Comparison of ENCODE assay signal across 10 cellular contexts in the genomic region with DNA sequence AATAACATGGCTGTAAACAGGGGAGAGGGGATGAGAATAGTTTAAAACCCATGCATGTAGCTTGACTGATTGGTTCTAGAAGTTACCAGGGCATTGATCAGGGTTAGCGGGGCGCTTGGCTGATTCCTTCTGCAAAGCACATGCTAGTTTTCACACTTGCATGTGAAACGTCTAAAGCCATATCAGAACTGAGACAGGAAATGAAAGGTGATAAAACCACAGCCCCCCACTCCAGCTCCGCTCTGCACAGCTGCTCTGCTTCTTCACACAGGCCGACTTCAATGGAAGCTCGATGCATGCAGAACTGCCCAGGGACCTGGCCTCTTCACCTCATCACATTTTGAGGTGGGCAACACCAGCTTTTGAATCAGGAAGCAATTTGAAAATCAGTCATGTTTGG. TPM values are rescaled to one million over a fixed set of nuclear protein-coding genes. Genes with fewer than 3 reads are reported as not detected.
DNase-seq lines count a peak whose midpoint lies in the region; ATAC-seq and TF ChIP-seq lines count a peak whose summit lies in the region.
"Had no signal": no experiment of that assay in that cellular context is flagged by ENCODE, and none has a peak within 500 bp of the region (broad histone marks: within the 10 kb centered on the region; RNA-seq: fewer than 3 reads in every experiment).

No MANE protein-coding gene starts in this region.

- H3K79me2 ChIP-seq in mesendoderm (ENCODE audit: control insufficient read depth, insufficient read depth, low read length), result no peaks in the 10 kb centered on the region

- H3K4me3 ChIP-seq in mesendoderm (ENCODE audit: low read length) (no peak overlapping the region), upper lobe of right lung (no peak overlapping the region)
- H3K4me3 ChIP-seq: right atrium auricular region had no signal

- DNase-seq in mesendoderm (peak; percentile 5), head of caudate nucleus (no peak), OCI-M2 (lab: John Stamatoyannopoulos, UW; ENCODE audit: unreplicated experiment) (no peak), upper lobe of right lung (no peak)
- no peak for DNase-seq in stimulated activated CD4-positive, alpha-beta T cell treated with anti-CD3 and anti-CD28 coated beads, Interleukin-2, amount 100 ng/mL, for 48 hours

- no peak overlapping the region for H2BK120ac ChIP-seq in mesendoderm (ENCODE audit: low read depth, low read length)

- H4K8ac ChIP-seq in mesendoderm (ENCODE audit: low read depth, low read length), result no peak overlapping the region

- no peak overlapping the region for H4K5ac ChIP-seq in mesendoderm (ENCODE audit: low read length)

- TF ChIP-seq CTCF in upper lobe of right lung (IDR thresholded peaks at IDR 0.05), result no peak

- H3K36me3 ChIP-seq in mesendoderm (ENCODE audit: control insufficient read depth, insufficient read depth, low read length) (no peaks in the 10 kb centered on the region), upper lobe of right lung (no peaks in the 10 kb centered on the region)
- H3K36me3 ChIP-seq: right atrium auricular region had no signal

- no peak overlapping the region for H2BK5ac ChIP-seq in mesendoderm (ENCODE audit: low read length)

- H3K56ac ChIP-seq in mesendoderm (ENCODE audit: low read length), result no peak overlapping the region

- no peak overlapping the region for H3K18ac ChIP-seq in mesendoderm (ENCODE audit: low read length)

- no CpG with 5 or more reads among the region's 6 CpGs for WGBS in mesendoderm (ENCODE audit: extremely low coverage, insufficient coverage, low lambda C conversion rate)

- H3K4ac ChIP-seq in mesendoderm (ENCODE audit: low read depth, low read length), result no peak overlapping the region

- ATAC-seq in GM18517 (IDR thresholded peaks at IDR 0.05; ENCODE audit: unreplicated experiment) (peak; percentile 86), GM21381 (IDR thresholded peaks at IDR 0.05; ENCODE audit: unreplicated experiment) (peak; percentile 87), HG03280 (IDR thresholded peaks at IDR 0.05; ENCODE audit: unreplicated experiment) (peak; percentile 45), upper lobe of right lung (no peak)

- H3K4me2 ChIP-seq in mesendoderm (ENCODE audit: low read length), result no peak overlapping the region

- H3K9ac ChIP-seq in mesendoderm (ENCODE audit: low read length), result no peak overlapping the region

- H3K9me3 ChIP-seq in upper lobe of right lung, result no peaks in the 10 kb centered on the region
- H3K9me3 ChIP-seq: right atrium auricular region had no signal

- H2BK15ac ChIP-seq in mesendoderm (replicated peaks; ENCODE audit: low read depth), result no peak overlapping the region

- no peak overlapping the region for H3K23ac ChIP-seq in mesendoderm (ENCODE audit: low read length)

- H3K4me1 ChIP-seq in mesendoderm (ENCODE audit: control insufficient read depth, low read depth, low read length) (no peaks in the 10 kb centered on the region), upper lobe of right lung (peaks cover 3% of the 10 kb centered on the region)
- H3K4me1 ChIP-seq: right atrium auricular region had no signal

- no peak overlapping the region for H3K27ac ChIP-seq in mesendoderm (ENCODE audit: low read depth, low read length)
- H3K27ac ChIP-seq in upper lobe of right lung, result no peak overlapping the region
- H3K27ac ChIP-seq: right atrium auricular region had no signal

- H2AK5ac ChIP-seq in mesendoderm (ENCODE audit: low read length), result no peak overlapping the region

- intact Hi-C loops in head of caudate nucleus (cut with DNase I), result no loop called here
- intact Hi-C loops in upper lobe of right lung (cut with DNase I), result no loop called here

- no peaks in the 10 kb centered on the region for H3K79me1 ChIP-seq in mesendoderm (ENCODE audit: low read length)

- H3K27me3 ChIP-seq in mesendoderm (ENCODE audit: insufficient read depth, low read length, poor library complexity) (no peaks in the 10 kb centered on the region), upper lobe of right lung (no peaks in the 10 kb centered on the region)
- H3K27me3 ChIP-seq: right atrium auricular region had no signal

RNA-seq across cellular contexts. Expression of a gene that starts 31.4 kb away (rescaled TPM):
- polyA plus RNA-seq in mesendoderm (2013, experiment 1 of 2), result 0.04 TPM
- 0.04 TPM for polyA plus RNA-seq in mesendoderm (2013, experiment 2 of 2)
- total RNA-seq in upper lobe of right lung, result 1.7 TPM
- total RNA-seq: H1, right atrium auricular region had no signal
